Comparison of ENCODE assay signal across 2 cellular contexts in the genomic region with DNA sequence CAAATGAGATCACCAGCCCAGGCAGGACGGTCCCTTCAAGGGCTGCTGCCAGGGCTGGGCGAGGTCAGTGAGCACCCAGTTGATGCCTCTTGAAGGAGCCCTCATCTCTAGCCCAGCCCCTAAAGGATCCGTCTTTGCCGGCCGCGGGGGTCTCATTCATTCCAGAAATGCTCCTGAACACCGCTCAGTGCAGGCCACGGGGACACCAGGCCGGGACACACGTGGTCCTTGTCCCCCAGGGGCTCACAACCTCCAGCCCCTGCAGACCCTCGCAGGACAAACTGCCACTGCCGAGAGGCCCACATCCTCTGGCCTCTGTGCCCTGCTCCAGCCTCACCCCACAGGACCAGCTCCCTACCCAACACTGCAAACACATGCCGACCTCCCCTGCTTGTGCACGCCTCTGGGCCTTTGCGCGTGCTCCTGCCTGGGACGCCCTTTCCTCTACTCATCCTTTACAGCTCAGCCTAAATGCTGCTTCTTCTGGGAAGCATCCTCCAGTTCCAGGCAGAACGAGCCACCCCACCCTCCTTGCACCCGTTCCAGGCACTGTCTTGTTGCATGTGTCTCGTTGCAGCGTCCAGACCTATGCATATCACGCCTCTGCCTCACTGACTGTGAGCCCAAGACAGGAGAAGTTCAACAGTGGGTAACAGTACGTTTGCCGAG.
A peak's percentile ranks its signal among the peaks of the same experiment; 100 is the strongest.
TF ChIP-seq lines count a peak whose summit lies in the region.

No MANE protein-coding gene starts in this region.

TF ChIP-seq in HEK293, 187 proteins besides CTCF, POLR2A, EP300 and RAD21:
- TF ChIP-seq SALL2 (tag by site-specific recombination; IDR thresholded peaks at IDR 0.05; ENCODE audit: borderline replicate concordance) (no peak), ZNF623 (tag by site-specific recombination; IDR thresholded peaks at IDR 0.05) (peak; percentile 90), ZIC2 (tag by site-specific recombination; IDR thresholded peaks at IDR 0.05) (0 out of 2 replicates have a peak, but pooled peaks have one; percentile 3), RBAK (tag by site-specific recombination; IDR thresholded peaks at IDR 0.05) (no peak)

TF ChIP-seq in K562, 482 proteins besides CTCF, POLR2A, EP300 and RAD21:
- TF ChIP-seq HMG20B (CRISPR knock-in tag; IDR thresholded peaks at IDR 0.05): no peak
- no peak for TF ChIP-seq FOXP1 (CRISPR knock-in tag; IDR thresholded peaks at IDR 0.05)
- TF ChIP-seq, protein P1, sequence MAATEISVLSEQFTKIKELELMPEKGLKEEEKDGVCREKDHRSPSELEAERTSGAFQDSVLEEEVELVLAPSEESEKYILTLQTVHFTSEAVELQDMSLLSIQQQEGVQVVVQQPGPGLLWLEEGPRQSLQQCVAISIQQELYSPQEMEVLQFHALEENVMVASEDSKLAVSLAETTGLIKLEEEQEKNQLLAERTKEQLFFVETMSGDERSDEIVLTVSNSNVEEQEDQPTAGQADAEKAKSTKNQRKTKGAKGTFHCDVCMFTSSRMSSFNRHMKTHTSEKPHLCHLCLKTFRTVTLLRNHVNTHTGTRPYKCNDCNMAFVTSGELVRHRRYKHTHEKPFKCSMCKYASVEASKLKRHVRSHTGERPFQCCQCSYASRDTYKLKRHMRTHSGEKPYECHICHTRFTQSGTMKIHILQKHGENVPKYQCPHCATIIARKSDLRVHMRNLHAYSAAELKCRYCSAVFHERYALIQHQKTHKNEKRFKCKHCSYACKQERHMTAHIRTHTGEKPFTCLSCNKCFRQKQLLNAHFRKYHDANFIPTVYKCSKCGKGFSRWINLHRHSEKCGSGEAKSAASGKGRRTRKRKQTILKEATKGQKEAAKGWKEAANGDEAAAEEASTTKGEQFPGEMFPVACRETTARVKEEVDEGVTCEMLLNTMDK (IDR thresholded peaks at IDR 0.05; ENCODE audit: borderline replicate concordance, insufficient read depth, low read depth, low read length, poor library complexity, severe bottlenecking): no peak
- no peak for TF ChIP-seq NONO (IDR thresholded peaks at IDR 0.05; ENCODE audit: low read depth in 2 of 2, low read length in 1 of 2)
- TF ChIP-seq, protein P2, sequence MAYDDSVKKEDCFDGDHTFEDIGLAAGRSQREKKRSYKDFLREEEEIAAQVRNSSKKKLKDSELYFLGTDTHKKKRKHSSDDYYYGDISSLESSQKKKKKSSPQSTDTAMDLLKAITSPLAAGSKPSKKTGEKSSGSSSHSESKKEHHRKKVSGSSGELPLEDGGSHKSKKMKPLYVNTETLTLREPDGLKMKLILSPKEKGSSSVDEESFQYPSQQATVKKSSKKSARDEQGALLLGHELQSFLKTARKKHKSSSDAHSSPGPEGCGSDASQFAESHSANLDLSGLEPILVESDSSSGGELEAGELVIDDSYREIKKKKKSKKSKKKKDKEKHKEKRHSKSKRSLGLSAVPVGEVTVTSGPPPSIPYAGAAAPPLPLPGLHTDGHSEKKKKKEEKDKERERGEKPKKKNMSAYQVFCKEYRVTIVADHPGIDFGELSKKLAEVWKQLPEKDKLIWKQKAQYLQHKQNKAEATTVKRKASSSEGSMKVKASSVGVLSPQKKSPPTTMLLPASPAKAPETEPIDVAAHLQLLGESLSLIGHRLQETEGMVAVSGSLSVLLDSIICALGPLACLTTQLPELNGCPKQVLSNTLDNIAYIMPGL (CRISPR knock-in tag; IDR thresholded peaks at IDR 0.05): peak; percentile 56
- TF ChIP-seq, protein P3, sequence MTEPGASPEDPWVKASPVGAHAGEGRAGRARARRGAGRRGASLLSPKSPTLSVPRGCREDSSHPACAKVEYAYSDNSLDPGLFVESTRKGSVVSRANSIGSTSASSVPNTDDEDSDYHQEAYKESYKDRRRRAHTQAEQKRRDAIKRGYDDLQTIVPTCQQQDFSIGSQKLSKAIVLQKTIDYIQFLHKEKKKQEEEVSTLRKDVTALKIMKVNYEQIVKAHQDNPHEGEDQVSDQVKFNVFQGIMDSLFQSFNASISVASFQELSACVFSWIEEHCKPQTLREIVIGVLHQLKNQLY (CRISPR knock-in tag; conservative IDR thresholded peaks at IDR 0.05): peak in 1 of 2 experiments; percentile 68; a peak in 2 of 4 replicates
- no peak for TF ChIP-seq TBL1XR1 (IDR thresholded peaks at IDR 0.05; ENCODE audit: low read length in 2 of 2)
